Comparison of ENCODE assay signal across 8 cellular contexts in genomic region chr10:112951349-112952281, GRCh38. TPM values are rescaled to one million over a fixed set of nuclear protein-coding genes. Genes with fewer than 3 reads are reported as not detected.
A peak's percentile ranks its signal among the peaks of the same experiment; 100 is the strongest.
DNase-seq lines count a peak whose midpoint lies in the region; ATAC-seq and TF ChIP-seq lines count a peak whose summit lies in the region.

No MANE protein-coding gene starts in this region.

- H3K27ac ChIP-seq in A673 (ENCODE audit: low read depth, low read length, poor library complexity, severe bottlenecking) (peak overlapping the region; percentile 90), ascending aorta (peak overlapping the region; percentile 90 to 92), rectal smooth muscle tissue (ENCODE audit: low read depth, low read length) (peak overlapping the region; percentile 88)

- DNase-seq in A673 (ENCODE audit: low spot score) (peak; percentile 80), H4 (ENCODE audit: low spot score) (peak; percentile 79), SK-N-DZ (ENCODE audit: low spot score) (peak; percentile 76), ascending aorta (ENCODE audit: low spot score in 2 of 2) (peak in 1 of 2 donors; percentile 81), hepatic stellate cell (ENCODE audit: low spot score) (peak; percentile 58), NCI-H1048 (lab: John Stamatoyannopoulos, UW) (no peak)

- H3K9me3 ChIP-seq in A673 (ENCODE audit: low read depth, low read length, poor library complexity, severe bottlenecking) = no peaks in the 10 kb centered on the region
- H3K9me3 ChIP-seq in ascending aorta = no peaks in the 10 kb centered on the region

- POLR2A ChIA-PET in A673 (lab: Charles Lee; ENCODE audit: low non-redundant PET) = interaction anchor here (0.6 kb wide), 1 partner anchor 36 kb away, joined by 8 read pairs; no protein-coding TSS in a partner anchor

- H3K4me1 ChIP-seq in A673 (ENCODE audit: insufficient read depth, low read length, poor library complexity, severe bottlenecking) = peaks cover 45% of the 10 kb centered on the region
- H3K4me1 ChIP-seq in ascending aorta = peaks cover 0 to 23% of the 10 kb centered on the region in 2 donors
- H3K4me1 ChIP-seq in rectal smooth muscle tissue (ENCODE audit: control insufficient read depth, insufficient read depth, low read length) = peaks cover 10% of the 10 kb centered on the region

- intact Hi-C loops in A673 (cut with micrococcal nuclease; ENCODE audit: unreplicated experiment) = loop anchor here (2.0 kb wide), 1 partner anchor 107 kb away; no protein-coding TSS in a partner anchor
- intact Hi-C loops in ascending aorta (cut with DNase I) = loop anchor here (2.0 to 10.0 kb wide), 7 partner anchors 51 to 433 kb away; no protein-coding TSS in a partner anchor

- BruUV-seq in A673 (replicated peaks; lab: Mats Ljungman, UMichigan) = no TSS peak

- H3K9ac ChIP-seq in rectal smooth muscle tissue (ENCODE audit: low read length) = peak overlapping the region; percentile 93

- H3K27me3 ChIP-seq in A673 (replicated peaks; ENCODE audit: insufficient read depth, low read depth, low read length, poor library complexity) = no peaks in the 10 kb centered on the region
- no peaks in the 10 kb centered on the region for H3K27me3 ChIP-seq in ascending aorta
- H3K27me3 ChIP-seq in rectal smooth muscle tissue (ENCODE audit: control insufficient read depth, insufficient read depth, low read length) = no peaks in the 10 kb centered on the region

- no peaks in the 10 kb centered on the region for H3K36me3 ChIP-seq in A673 (ENCODE audit: insufficient read depth, low read length, poor library complexity, severe bottlenecking)
- no peaks in the 10 kb centered on the region for H3K36me3 ChIP-seq in ascending aorta
- no peaks in the 10 kb centered on the region for H3K36me3 ChIP-seq in rectal smooth muscle tissue (ENCODE audit: control insufficient read depth, insufficient read depth, low read length)

- H3K4me3 ChIP-seq in A673 (ENCODE audit: low read depth, low read length, poor library complexity, severe bottlenecking) (peak overlapping the region; percentile 63), ascending aorta (peak overlapping the region; percentile 81 to 83), rectal smooth muscle tissue (ENCODE audit: low read length) (peak overlapping the region; percentile 72)

- CTCF ChIA-PET in A673 (lab: Charles Lee) = no interaction called here

- no peak for TF ChIP-seq CTCF in A673 (conservative IDR thresholded peaks at IDR 0.05; ENCODE audit: low read depth, low read length)
- no peak for TF ChIP-seq CTCF in ascending aorta (IDR thresholded peaks at IDR 0.05)

- no peak for ATAC-seq in GM19328 (IDR thresholded peaks at IDR 0.05; ENCODE audit: unreplicated experiment)

RNA-seq across cellular contexts. Expression of gene TCF7L2, which starts 1.6 kb away (rescaled TPM):
- total RNA-seq in A673 (2021) (16.8 and 20.9 TPM in 2 replicates), ascending aorta (8.2 TPM)
- 3.3 and 3.4 TPM in 2 replicates for total RNA-seq in H4 (2014; rRNA removed; shearing (Covaris generic))
- 1.2 and 1.3 TPM in 2 replicates for polyA plus RNA-seq in SK-N-DZ (2014; cell fraction: cytosol; rRNA removed)
- polyA plus RNA-seq in SK-N-DZ (2014; cell fraction: nucleus; rRNA removed) = 1.6 and 5.0 TPM in 2 replicates
